In the genomic region with DNA sequence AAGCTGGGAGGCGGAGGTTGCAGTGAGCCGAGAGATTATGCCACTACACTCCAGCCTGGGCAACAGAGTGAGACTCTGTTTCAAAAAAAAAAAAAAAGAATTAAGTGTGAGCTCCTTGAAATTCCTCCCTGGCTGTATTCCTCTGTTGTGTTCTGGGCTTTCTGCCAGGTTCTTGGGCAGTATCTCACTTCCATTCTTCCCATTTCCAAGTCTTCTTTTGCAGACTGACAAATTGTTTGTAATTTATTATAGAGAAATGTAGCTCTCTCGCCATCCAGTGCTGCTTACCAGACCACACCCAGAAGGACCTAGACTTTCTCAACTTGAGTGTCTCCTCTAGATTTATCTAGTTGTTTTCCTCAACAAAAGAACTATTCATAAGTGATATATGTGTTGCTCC, we compare ENCODE assay signal across 14 cellular contexts.
DNase-seq lines count a peak whose midpoint lies in the region; ATAC-seq and TF ChIP-seq lines count a peak whose summit lies in the region.
"Had no signal": no experiment of that assay in that cellular context is flagged by ENCODE, and none has a peak within 500 bp of the region (broad histone marks: within the 10 kb centered on the region; RNA-seq: fewer than 3 reads in every experiment).

No MANE protein-coding gene starts in this region.

- H2BK15ac ChIP-seq in IMR-90 (ENCODE audit: low read depth, low read length) = no peak overlapping the region
- no peak overlapping the region for H2BK15ac ChIP-seq in mesenchymal stem cell (ENCODE audit: low read depth, poor library complexity, severe bottlenecking)

- H3K27ac ChIP-seq in IMR-90 (ENCODE audit: insufficient read depth, low read length) (no peak overlapping the region), mesenchymal stem cell (ENCODE audit: low read length, poor library complexity, severe bottlenecking) (no peak overlapping the region)
- H3K27ac ChIP-seq: C4-2B, epithelial cell of prostate had no signal

- dilution Hi-C loops in IMR-90 (cut with HindIII; ENCODE audit: low sequenced_read_pairs, unreplicated experiment) = no loop called here

- DNase-seq in AG04449 (ENCODE audit: low read depth, low spot score) = peak; percentile 54
- peak; percentile 81 for DNase-seq in IMR-90
- DNase-seq in choroid plexus epithelial cell (ENCODE audit: low read depth) = peak; percentile 85
- DNase-seq in mesenchymal stem cell = peak; percentile 82
- DNase-seq in SHP77 treated with DMSO at 0.1 percent for 48 hours (lab: John Stamatoyannopoulos, UW) = no peak
- no peak for DNase-seq in SK-N-DZ (ENCODE audit: low spot score)
- DNase-seq in DMS114 treated with DMSO at 0.1 percent for 48 hours (lab: John Stamatoyannopoulos, UW; ENCODE audit: unreplicated experiment) = no peak
- DNase-seq: activated CD8-positive, alpha-beta memory T cell treated with anti-CD3 and anti-CD28 coated beads, Interleukin-2, amount 50 U/mL, for 4 hours; naive thymus-derived CD8-positive, alpha-beta T cell; NCI-H2081; stimulated activated CD4-positive, alpha-beta T cell treated with anti-CD3 and anti-CD28 coated beads, Interleukin-12 subunit alpha, Interleukin-12 subunit beta, amount 100 ng/mL, for 4 hours had no signal

- H2AK9ac ChIP-seq in IMR-90 (replicated peaks; ENCODE audit: low read depth, low read length, poor library complexity) = no peak overlapping the region

- H3K9ac ChIP-seq in IMR-90 (ENCODE audit: low read depth, low read length) (no peak overlapping the region), mesenchymal stem cell (ENCODE audit: low read length) (no peak overlapping the region)

- H3K4me3 ChIP-seq in AG04449 (ENCODE audit: low read depth, low read length) (no peak overlapping the region), IMR-90 (ENCODE audit: insufficient read depth, low read depth, low read length) (no peak overlapping the region), choroid plexus epithelial cell (ENCODE audit: low read depth, low read length) (no peak overlapping the region), mesenchymal stem cell (ENCODE audit: insufficient read depth in 1 of 2, low read depth in 1 of 2, low read length in 2 of 2) (no peak overlapping the region)

- H2AK5ac ChIP-seq in IMR-90 (ENCODE audit: low read depth, low read length) (no peak overlapping the region), mesenchymal stem cell (ENCODE audit: low read length, severe bottlenecking) (no peak overlapping the region)

- H3K4me2 ChIP-seq in IMR-90 (ENCODE audit: low read depth, low read length) = no peak overlapping the region
- H3K4me2 ChIP-seq in mesenchymal stem cell (ENCODE audit: low read length, poor library complexity, severe bottlenecking) = no peak overlapping the region

- TF ChIP-seq POLR2A in IMR-90 (IDR thresholded peaks at IDR 0.05; ENCODE audit: low read depth, low read length) = no peak

- no TSS peak for BruUV-seq in IMR-90 (replicated peaks; lab: Mats Ljungman, UMichigan)

- no peaks in the 10 kb centered on the region for H3K27me3 ChIP-seq in IMR-90 (ENCODE audit: control insufficient read depth, insufficient read depth, low read length)
- H3K27me3 ChIP-seq in mesenchymal stem cell (ENCODE audit: control insufficient read depth in 1 of 2, insufficient read depth in 1 of 2, low read length in 2 of 2) = no peaks in the 10 kb centered on the region

- no peak overlapping the region for H3K23ac ChIP-seq in IMR-90 (ENCODE audit: low read depth, low read length)
- no peak overlapping the region for H3K23ac ChIP-seq in mesenchymal stem cell (ENCODE audit: low read length in 2 of 2)

- H4K8ac ChIP-seq in IMR-90 (ENCODE audit: low read depth in 2 of 2, low read length in 2 of 2) (peak overlapping the region in 1 of 2 experiments; percentile 63; a peak in 1 of 4 replicates), mesenchymal stem cell (ENCODE audit: low read length) (no peak overlapping the region)

- H4K20me1 ChIP-seq in IMR-90 (ENCODE audit: insufficient read depth, low read length) = no peaks in the 10 kb centered on the region

- TF ChIP-seq RAD21 in IMR-90 (IDR thresholded peaks at IDR 0.05; ENCODE audit: low read length) = no peak

- ATAC-seq in IMR-90 (ENCODE audit: low read depth) = peak; percentile 59
- ATAC-seq in HG03196 (IDR thresholded peaks at IDR 0.05; ENCODE audit: unreplicated experiment) = no peak
- ATAC-seq: naive thymus-derived CD8-positive, alpha-beta T cell had no signal

- no peak overlapping the region for H2BK20ac ChIP-seq in IMR-90 (ENCODE audit: low read depth, low read length)

- in situ Hi-C loops in IMR-90 (cut with MboI; ENCODE audit: low sequenced_read_pairs) = no loop called here

- H4K5ac ChIP-seq in IMR-90 (ENCODE audit: low read depth, low read length) = no peak overlapping the region

- H3K14ac ChIP-seq in IMR-90 (replicated peaks; ENCODE audit: low read depth, low read length) (no peak overlapping the region), mesenchymal stem cell (ENCODE audit: low read length in 2 of 2) (no peak overlapping the region)

- H4K91ac ChIP-seq in IMR-90 (ENCODE audit: insufficient read depth, low read depth, low read length) = no peak overlapping the region; the same call in 1 of the 2 replicates
- H4K91ac ChIP-seq in mesenchymal stem cell (ENCODE audit: low read length) = no peak overlapping the region

- intact Hi-C loops in IMR-90 (cut with micrococcal nuclease) = no loop called here

- H3K9me1 ChIP-seq in IMR-90 (ENCODE audit: insufficient read depth, low read length) = no peaks in the 10 kb centered on the region; the same call in 1 of the 2 replicates

- no peak overlapping the region for H3K56ac ChIP-seq in IMR-90 (ENCODE audit: extremely low read depth, insufficient read depth, low read length)

- no peaks in the 10 kb centered on the region for H3K36me3 ChIP-seq in IMR-90 (ENCODE audit: control insufficient read depth, insufficient read depth, low read length)
- H3K36me3 ChIP-seq in mesenchymal stem cell (ENCODE audit: control insufficient read depth in 1 of 2, insufficient read depth in 2 of 2, low read depth in 1 of 2, low read length in 2 of 2) = no peaks in the 10 kb centered on the region

- TF ChIP-seq CTCF in AG04449 (IDR thresholded peaks at IDR 0.05; ENCODE audit: insufficient read depth, low read length, missing control alignments) (no peak), IMR-90 (conservative IDR thresholded peaks at IDR 0.05; ENCODE audit: low read depth, low read length) (no peak), choroid plexus epithelial cell (conservative IDR thresholded peaks at IDR 0.05; ENCODE audit: low read depth, low read length) (no peak)

- no CpG with 5 or more reads among the region's 3 CpGs for WGBS in IMR-90 (ENCODE audit: extremely low coverage in 2 of 2, insufficient read length in 1 of 2), 2 experiments
- 59% methylated on average over 2 of the region's 3 CpGs for WGBS in mesenchymal stem cell

- no peak overlapping the region for H3K18ac ChIP-seq in IMR-90 (ENCODE audit: low read depth, low read length)
- no peak overlapping the region for H3K18ac ChIP-seq in mesenchymal stem cell (ENCODE audit: low read depth in 1 of 2, low read length in 2 of 2)

- H2BK120ac ChIP-seq in IMR-90 (ENCODE audit: low read depth, low read length) (no peak overlapping the region), mesenchymal stem cell (ENCODE audit: low read depth, low read length) (no peak overlapping the region)

- H2BK5ac ChIP-seq in IMR-90 (ENCODE audit: low read depth, low read length, poor library complexity, severe bottlenecking) (no peak overlapping the region), mesenchymal stem cell (ENCODE audit: low read depth, low read length, poor library complexity, severe bottlenecking) (no peak overlapping the region)

- no peak overlapping the region for H3K4ac ChIP-seq in IMR-90 (ENCODE audit: low read depth, low read length)
- H3K4ac ChIP-seq in mesenchymal stem cell (ENCODE audit: low read depth in 1 of 2, low read length in 2 of 2) = peak overlapping the region in 1 of 2 experiments; percentile 41

- no peak overlapping the region for H2BK12ac ChIP-seq in mesenchymal stem cell (ENCODE audit: low read length in 2 of 2)

- POLR2A ChIA-PET in AG04449 (lab: Yijun Ruan, JAX) = interaction anchor here (0.9 kb wide), 1 partner anchor 11 kb away, joined by 3 read pairs; no protein-coding TSS in a partner anchor
- POLR2A ChIA-PET in IMR-90 (lab: Charles Lee; ENCODE audit: unreplicated experiment) = no interaction called here

- H3K9me3 ChIP-seq in IMR-90 (ENCODE audit: control insufficient read depth, insufficient read depth, low read length) (no peaks in the 10 kb centered on the region), mesenchymal stem cell (ENCODE audit: control insufficient read depth, low read length) (no peaks in the 10 kb centered on the region)

- H3K79me1 ChIP-seq in IMR-90 (ENCODE audit: low read depth in 1 of 2, low read length in 2 of 2) (no peaks in the 10 kb centered on the region), mesenchymal stem cell (replicated peaks; ENCODE audit: low read length, poor library complexity, severe bottlenecking) (no peaks in the 10 kb centered on the region)

- no peaks in the 10 kb centered on the region for H3K4me1 ChIP-seq in IMR-90 (ENCODE audit: control insufficient read depth, insufficient read depth, low read length)
- no peaks in the 10 kb centered on the region for H3K4me1 ChIP-seq in mesenchymal stem cell (ENCODE audit: control insufficient read depth, insufficient read depth, low read depth, low read length)

- CTCF ChIA-PET in AG04449 (lab: Yijun Ruan, JAX) (no interaction called here), IMR-90 (lab: Yijun Ruan, JAX) (interaction anchor here (0.7 kb wide), 1 partner anchor 1295 kb away, joined by 3 read pairs; no protein-coding TSS in a partner anchor)

- H2AFZ ChIP-seq in IMR-90 (replicated peaks; ENCODE audit: low read length, poor library complexity) (no peak overlapping the region), mesenchymal stem cell (ENCODE audit: low read depth, low read length) (no peak overlapping the region)

TF ChIP-seq in IMR-90, 13 proteins besides CTCF, POLR2A, EP300 and RAD21 (continues in another document):
- TF ChIP-seq RCOR1 (IDR thresholded peaks at IDR 0.05; ENCODE audit: insufficient replicate concordance, low read length) (no peak), RFX5 (IDR thresholded peaks at IDR 0.05; ENCODE audit: low read depth, low read length) (no peak), MAFK (IDR thresholded peaks at IDR 0.05; ENCODE audit: low read depth, low read length) (no peak), MXI1 (IDR thresholded peaks at IDR 0.05; ENCODE audit: borderline replicate concordance, low read depth, low read length) (no peak), CEBPB (IDR thresholded peaks at IDR 0.05; ENCODE audit: low read depth, low read length) (no peak), BHLHE40 (IDR thresholded peaks at IDR 0.05; ENCODE audit: low read depth, low read length) (no peak), NFE2L2 (IDR thresholded peaks at IDR 0.05; ENCODE audit: low read depth, low read length) (no peak)

Comparison
In these comparisons a context has a peak if more than half of its experiments do, and no peak if none do; other contexts are left out.
1. DNase-seq: peak in AG04449 (single experiment), IMR-90 (single experiment), choroid plexus epithelial cell (single experiment) and mesenchymal stem cell (single experiment); none in SHP77 treated with DMSO at 0.1 percent for 48 hours (single experiment), SK-N-DZ (single experiment) and DMS114 treated with DMSO at 0.1 percent for 48 hours (single experiment).